Comparison of ENCODE assay signal across 21 cellular contexts in the genomic region with DNA sequence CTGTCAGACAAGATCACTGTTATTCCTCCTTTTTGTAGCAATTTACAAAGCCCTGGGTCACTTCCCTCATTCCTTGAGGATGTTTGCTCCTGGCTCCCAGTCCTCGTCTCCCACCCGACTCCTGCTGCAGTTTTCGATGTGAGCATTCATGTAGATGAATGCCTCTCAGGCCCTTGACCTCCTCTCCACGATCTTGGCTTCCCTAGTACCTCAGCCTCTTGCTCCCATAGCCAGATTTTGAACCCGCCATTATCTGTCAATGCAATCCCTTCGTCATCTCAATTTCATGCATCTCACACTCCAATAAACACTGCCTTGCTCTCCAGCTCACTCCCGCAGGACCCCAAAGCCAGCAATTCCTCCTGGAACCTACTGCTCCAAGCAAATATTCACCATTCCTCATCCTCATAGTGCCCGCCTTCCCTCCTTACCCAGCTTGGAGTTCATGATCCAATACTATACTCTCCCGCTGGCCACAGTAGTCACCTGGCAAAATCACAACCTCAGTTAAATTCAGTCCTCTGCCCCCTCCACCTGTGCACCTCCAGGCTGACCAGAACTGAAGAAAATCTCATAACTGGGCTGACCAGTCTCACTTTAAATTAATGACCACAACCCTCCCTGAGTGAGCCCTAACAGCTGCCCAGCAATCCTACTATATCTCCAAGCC.
"Had no signal": no experiment of that assay in that cellular context is flagged by ENCODE, and none has a peak within 500 bp of the region (broad histone marks: within the 10 kb centered on the region; RNA-seq: fewer than 3 reads in every experiment).

No MANE protein-coding gene starts in this region.

- H3K27me3 ChIP-seq: gastrocnemius medialis, ovary, right atrium auricular region, sigmoid colon, thyroid gland had no signal

- H3K27ac Mint-ChIP-seq: natural killer cell, type B pancreatic cell had no signal

- H3K9me3 ChIP-seq: gastrocnemius medialis, ovary, right atrium auricular region, sigmoid colon, thyroid gland had no signal

- H3K9me3 Mint-ChIP-seq: natural killer cell, neural crest cell, type B pancreatic cell had no signal

- H3K27ac ChIP-seq: gastrocnemius medialis, left ventricle myocardium inferior, ovary, right atrium auricular region, sigmoid colon, skin epidermis, thyroid gland had no signal

- H3K36me3 Mint-ChIP-seq: natural killer cell, type B pancreatic cell had no signal

- DNase-seq: effector memory CD4-positive, alpha-beta T cell; gastrocnemius medialis; left cardiac atrium; left ventricle myocardium inferior; mesenchymal stem cell; natural killer cell; nucleus accumbens; sigmoid colon; stimulated activated CD4-positive, alpha-beta T cell treated with anti-CD3 and anti-CD28 coated beads, Interleukin-12 subunit alpha, Interleukin-12 subunit beta, amount 100 ng/mL, for 4 hours; stimulated activated naive CD4-positive, alpha-beta T cell; thyroid gland had no signal

- H3K27me3 Mint-ChIP-seq: type B pancreatic cell had no signal

- ATAC-seq: esophagus mucosa, gastrocnemius medialis, left cardiac atrium, natural killer cell had no signal

- FAIRE-seq: endometrium, keratinocyte, urothelium cell line had no signal

- H3K4me3 ChIP-seq: gastrocnemius medialis, left ventricle myocardium inferior, lung, ovary, right atrium auricular region, sigmoid colon, skin epidermis, thyroid gland had no signal

- H3K4me1 ChIP-seq: gastrocnemius medialis, left ventricle myocardium inferior, right atrium auricular region, sigmoid colon, thyroid gland had no signal

- H3K4me3 Mint-ChIP-seq: natural killer cell, neural crest cell, type B pancreatic cell had no signal

- H3K4me1 Mint-ChIP-seq: natural killer cell, neural crest cell had no signal

- H3K36me3 ChIP-seq: gastrocnemius medialis, left ventricle myocardium inferior, ovary, right atrium auricular region, sigmoid colon, thyroid gland had no signal
